29 cellular contexts compared by ENCODE assay signal in genomic region chr16:54512461-54512860, GRCh38.
"Had no signal": no experiment of that assay in that cellular context is flagged by ENCODE, and none has a peak within 500 bp of the region (broad histone marks: within the 10 kb centered on the region; RNA-seq: fewer than 3 reads in every experiment).

No MANE protein-coding gene starts in this region.

- FAIRE-seq: bronchial epithelial cell had no signal

- H3K27ac Mint-ChIP-seq: activated CD4-positive, alpha-beta memory T cell treated with anti-CD3 and anti-CD28 coated beads, Interleukin-2, amount 10 ng/mL, durations not matched to agents 7 days and 5 days; activated CD4-positive, alpha-beta T cell treated with anti-CD3 and anti-CD28 coated beads, Interleukin-2, amount 10 ng/mL, durations not matched to agents 7 days and 5 days; activated naive CD4-positive, alpha-beta T cell treated with anti-CD3 and anti-CD28 coated beads, Interleukin-2, amount 10 ng/mL, durations not matched to agents 7 days and 5 days; activated naive CD4-positive, alpha-beta T cell treated with anti-CD3 and anti-CD28 coated beads, Interleukin-2, amount 50 U/mL, for 72 hours; activated naive CD8-positive, alpha-beta T cell treated with anti-CD3 and anti-CD28 coated beads, Interleukin-2, amount 10 ng/mL, durations not matched to agents 7 days and 5 days; activated T-cell treated with anti-CD3 and anti-CD28 coated beads, Interleukin-2, amount 50 U/mL, for 24 hours; activated T-cell treated with anti-CD3 and anti-CD28 coated beads, Interleukin-2, amount 50 U/mL, for 72 hours; dendritic cell treated with granulocyte-macrophage colony-stimulating factor and Interleukin-4, amounts not matched to agents 40 ng/mL and 50 ng/mL, for 4 days had no signal

- H3K36me3 Mint-ChIP-seq: activated naive CD4-positive, alpha-beta T cell treated with anti-CD3 and anti-CD28 coated beads, Interleukin-2, amount 10 ng/mL, durations not matched to agents 7 days and 5 days; activated naive CD4-positive, alpha-beta T cell treated with anti-CD3 and anti-CD28 coated beads, Interleukin-2, amount 50 U/mL, for 72 hours; activated naive CD8-positive, alpha-beta T cell treated with anti-CD3 and anti-CD28 coated beads, Interleukin-2, amount 10 ng/mL, durations not matched to agents 7 days and 5 days; WTC11 had no signal

- H3K36me3 ChIP-seq: ascending aorta, brain microvascular endothelial cell, esophagus muscularis mucosa, gastrocnemius medialis, heart right ventricle had no signal

- H3K27me3 ChIP-seq: ascending aorta, gastrocnemius medialis, heart right ventricle had no signal

- H3K4me1 Mint-ChIP-seq: activated CD4-positive, alpha-beta memory T cell treated with anti-CD3 and anti-CD28 coated beads, Interleukin-2, amount 10 ng/mL, durations not matched to agents 7 days and 5 days; activated CD4-positive, alpha-beta T cell treated with anti-CD3 and anti-CD28 coated beads, Interleukin-2, amount 10 ng/mL, durations not matched to agents 7 days and 5 days; activated naive CD4-positive, alpha-beta T cell treated with anti-CD3 and anti-CD28 coated beads, Interleukin-2, amount 10 ng/mL, durations not matched to agents 7 days and 5 days; activated naive CD8-positive, alpha-beta T cell treated with anti-CD3 and anti-CD28 coated beads, Interleukin-2, amount 10 ng/mL, durations not matched to agents 7 days and 5 days; central memory CD8-positive, alpha-beta T cell had no signal

- DNase-seq: activated CD4-positive, alpha-beta memory T cell treated with anti-CD3 and anti-CD28 coated beads, Interleukin-2, amount 10 ng/mL, durations not matched to agents 7 days and 5 days; activated CD4-positive, alpha-beta T cell treated with anti-CD3 and anti-CD28 coated beads for 1 hour; activated CD4-positive, alpha-beta T cell treated with anti-CD3 and anti-CD28 coated beads for 4 hours; activated CD4-positive, alpha-beta T cell treated with anti-CD3 and anti-CD28 coated beads, Interleukin-2, amount 10 ng/mL, durations not matched to agents 7 days and 5 days; activated CD4-positive, alpha-beta T cell treated with anti-CD3 and anti-CD28 coated beads, Interleukin-2, amount 50 U/mL, for 4 hours; activated CD8-positive, alpha-beta memory T cell treated with anti-CD3 and anti-CD28 coated beads, Interleukin-2, amount 50 U/mL, for 48 hours; activated gamma-delta T cell; activated naive CD4-positive, alpha-beta T cell; activated naive CD4-positive, alpha-beta T cell treated with anti-CD3 and anti-CD28 coated beads, Interleukin-2, amount 10 ng/mL, durations not matched to agents 7 days and 5 days; activated naive CD8-positive, alpha-beta T cell treated with anti-CD3 and anti-CD28 coated beads, Interleukin-2, amount 10 ng/mL, durations not matched to agents 7 days and 5 days; activated T-cell treated with anti-CD3 and anti-CD28 coated beads for 4 hours; activated T-cell treated with anti-CD3 and anti-CD28 coated beads, Interleukin-2, amount 50 U/mL, for 24 hours; activated T-cell treated with anti-CD3 and anti-CD28 coated beads, Interleukin-2, amount 50 U/mL, for 72 hours; brain microvascular endothelial cell; dorsolateral prefrontal cortex; effector memory CD4-positive, alpha-beta T cell; erythroblast; foreskin keratinocyte; gastrocnemius medialis; heart right ventricle; T-helper 2 cell had no signal

- H3K9me3 ChIP-seq: ascending aorta, esophagus muscularis mucosa, gastrocnemius medialis, heart right ventricle had no signal

- H3K27me3 Mint-ChIP-seq: activated CD4-positive, alpha-beta memory T cell treated with anti-CD3 and anti-CD28 coated beads, Interleukin-2, amount 10 ng/mL, durations not matched to agents 7 days and 5 days; activated CD4-positive, alpha-beta T cell treated with anti-CD3 and anti-CD28 coated beads, Interleukin-2, amount 10 ng/mL, durations not matched to agents 7 days and 5 days; activated naive CD4-positive, alpha-beta T cell treated with anti-CD3 and anti-CD28 coated beads, Interleukin-2, amount 10 ng/mL, durations not matched to agents 7 days and 5 days; activated naive CD8-positive, alpha-beta T cell treated with anti-CD3 and anti-CD28 coated beads, Interleukin-2, amount 10 ng/mL, durations not matched to agents 7 days and 5 days had no signal

- H3K27ac ChIP-seq: ascending aorta, brain microvascular endothelial cell, coronary artery, dorsolateral prefrontal cortex, esophagus muscularis mucosa, foreskin keratinocyte, gastrocnemius medialis, heart right ventricle had no signal

- H3K4me3 Mint-ChIP-seq: activated CD4-positive, alpha-beta memory T cell treated with anti-CD3 and anti-CD28 coated beads, Interleukin-2, amount 10 ng/mL, durations not matched to agents 7 days and 5 days; activated CD4-positive, alpha-beta T cell treated with anti-CD3 and anti-CD28 coated beads, Interleukin-2, amount 10 ng/mL, durations not matched to agents 7 days and 5 days; activated naive CD4-positive, alpha-beta T cell treated with anti-CD3 and anti-CD28 coated beads, Interleukin-2, amount 10 ng/mL, durations not matched to agents 7 days and 5 days; activated naive CD8-positive, alpha-beta T cell treated with anti-CD3 and anti-CD28 coated beads, Interleukin-2, amount 10 ng/mL, durations not matched to agents 7 days and 5 days; activated T-cell treated with anti-CD3 and anti-CD28 coated beads, Interleukin-2, amount 50 U/mL, for 24 hours; activated T-cell treated with anti-CD3 and anti-CD28 coated beads, Interleukin-2, amount 50 U/mL, for 72 hours; central memory CD8-positive, alpha-beta T cell; dendritic cell treated with granulocyte-macrophage colony-stimulating factor and Interleukin-4, amounts not matched to agents 40 ng/mL and 50 ng/mL, for 4 days; WTC11 had no signal

- H3K9me3 Mint-ChIP-seq: activated CD4-positive, alpha-beta T cell treated with anti-CD3 and anti-CD28 coated beads, Interleukin-2, amount 10 ng/mL, durations not matched to agents 7 days and 5 days; activated naive CD8-positive, alpha-beta T cell treated with anti-CD3 and anti-CD28 coated beads, Interleukin-2, amount 10 ng/mL, durations not matched to agents 7 days and 5 days; central memory CD8-positive, alpha-beta T cell; dendritic cell treated with granulocyte-macrophage colony-stimulating factor and Interleukin-4, amounts not matched to agents 40 ng/mL and 50 ng/mL, for 4 days had no signal

- H3K4me3 ChIP-seq: ascending aorta, coronary artery, dorsolateral prefrontal cortex, esophagus muscularis mucosa, gastrocnemius medialis, heart right ventricle had no signal

- H3K4me1 ChIP-seq: ascending aorta, foreskin keratinocyte, gastrocnemius medialis had no signal

- ATAC-seq: activated naive CD4-positive, alpha-beta T cell treated with anti-CD3 and anti-CD28 coated beads, Interleukin-2, amount 50 U/mL, for 72 hours; activated T-cell treated with anti-CD3 and anti-CD28 coated beads, Interleukin-2, amount 50 U/mL, for 72 hours; foreskin keratinocyte; gastrocnemius medialis; heart right ventricle; WTC11 had no signal
